In genomic region chr2:19026156-19026660, GRCh38 we compare ENCODE assay signal across 21 cellular contexts.
"Had no signal": no experiment of that assay in that cellular context is flagged by ENCODE, and none has a peak within 500 bp of the region (broad histone marks: within the 10 kb centered on the region; RNA-seq: fewer than 3 reads in every experiment).

No MANE protein-coding gene starts in this region.

- FAIRE-seq: HepG2 had no signal

- H3K36me3 ChIP-seq: MG63 had no signal

- H3K4me2 ChIP-seq: SK-N-SH had no signal

- H3K27ac ChIP-seq: RWPE1 had no signal

- ATAC-seq: HepG2, Panc1, PC-3 had no signal

- H3K27me3 ChIP-seq: MG63 had no signal

- DNase-seq: KBM-7; MG63; NCI-H1092 treated with DMSO at 0.1 percent for 48 hours; NCI-H1436; NCI-H187; NCI-H2029; NCI-H2081 treated with DMSO at 0.1 percent for 48 hours; NCI-H2171; NCI-H226; NCI-H446; NCI-H510A; NCI-H524 treated with DMSO at 0.1 percent for 48 hours; NCI-H69; NCI-H774; NK-92 treated with Interleukin-12 subunit alpha and Interleukin-12 subunit beta, amount 100 ng/mL, for 24 hours; PC-3; SHP77; SK-N-SH had no signal

- H3K9me3 ChIP-seq: MG63, SK-N-SH had no signal

- H3K4me3 ChIP-seq: MG63 had no signal

- H3K9ac ChIP-seq: SK-N-SH had no signal
